1 cellular context compared by ENCODE assay signal in genomic region chr16:31507617-31507928, GRCh38.
TF ChIP-seq lines count a peak whose summit lies in the region.

No MANE protein-coding gene starts in this region.

TF ChIP-seq in HepG2, 621 proteins besides CTCF, POLR2A, EP300 and RAD21:
- TF ChIP-seq KLF9 (CRISPR knock-in tag; IDR thresholded peaks at IDR 0.05; ENCODE audit: low read depth) (0 out of 2 replicates have a peak, but pooled peaks have one; percentile 1), SMAD1 (CRISPR knock-in tag; IDR thresholded peaks at IDR 0.05; ENCODE audit: borderline replicate concordance, low read depth) (no peak), LBX2 (CRISPR knock-in tag; IDR thresholded peaks at IDR 0.05; ENCODE audit: borderline replicate concordance) (peak; percentile 88), ZSCAN20 (CRISPR knock-in tag; IDR thresholded peaks at IDR 0.05; ENCODE audit: borderline replicate concordance) (0 out of 2 replicates have a peak, but pooled peaks have one; percentile 1), MYPOP (CRISPR knock-in tag; IDR thresholded peaks at IDR 0.05) (no peak), ZNF264 (CRISPR knock-in tag; IDR thresholded peaks at IDR 0.05) (0 out of 2 replicates have a peak, but pooled peaks have one; percentile 28), ATF1 (CRISPR knock-in tag; IDR thresholded peaks at IDR 0.05) (0 out of 2 replicates have a peak, but pooled peaks have one; percentile 4), PRDM10 (CRISPR knock-in tag; IDR thresholded peaks at IDR 0.05; ENCODE audit: low read depth) (no peak), ARID2 (CRISPR knock-in tag; IDR thresholded peaks at IDR 0.05; ENCODE audit: borderline replicate concordance) (peak; percentile 91; the same call in 1 of the 2 replicates), SRY (CRISPR knock-in tag; IDR thresholded peaks at IDR 0.05) (0 out of 2 replicates have a peak, but pooled peaks have one; percentile 7), ZNF296 (CRISPR knock-in tag; conservative IDR thresholded peaks at IDR 0.05) (0 out of 2 replicates have a peak, but pooled peaks have one; percentile 34), ZNF10 (CRISPR knock-in tag; IDR thresholded peaks at IDR 0.05; ENCODE audit: borderline replicate concordance, low read depth) (0 out of 2 replicates have a peak, but pooled peaks have one; percentile 19)
